Comparison of ENCODE assay signal across 8 cellular contexts in genomic region chr1:234605493-234605982, GRCh38. TPM values are rescaled to one million over a fixed set of nuclear protein-coding genes. Genes with fewer than 3 reads are reported as not detected.
DNase-seq lines count a peak whose midpoint lies in the region; ATAC-seq, FAIRE-seq and TF ChIP-seq lines count a peak whose summit lies in the region.

No MANE protein-coding gene starts in this region.

- peaks cover 44% of the 10 kb centered on the region for H3K36me3 Mint-ChIP-seq in progenitor cell of endocrine pancreas (ENCODE audit: insufficient read depth)

- peak overlapping the region; percentile 98 for H3K27ac ChIP-seq in RWPE2 (ENCODE audit: poor library complexity, severe bottlenecking)

- DNase-seq in GM06990 (ENCODE audit: extremely low read depth, insufficient read length): no peak
- DNase-seq in RWPE2 (ENCODE audit: low spot score): no peak
- DNase-seq in epithelial cell of proximal tubule (ENCODE audit: low read depth): no peak
- no peak for DNase-seq in progenitor cell of endocrine pancreas (ENCODE audit: low spot score, unreplicated experiment)
- DNase-seq in HuH-7.5 (ENCODE audit: low spot score): no peak
- no peak for DNase-seq in RKO (ENCODE audit: low spot score)
- no peak for DNase-seq in urothelium cell line (ENCODE audit: low spot score)

- TF ChIP-seq CTCF in GM06990 (IDR thresholded peaks at IDR 0.05; ENCODE audit: insufficient read depth, low read length, poor library complexity, severe bottlenecking) (no peak), RWPE2 (IDR thresholded peaks at IDR 0.05; ENCODE audit: poor library complexity, severe bottlenecking) (no peak), epithelial cell of proximal tubule (conservative IDR thresholded peaks at IDR 0.05; ENCODE audit: low read depth, low read length) (no peak), progenitor cell of endocrine pancreas (IDR thresholded peaks at IDR 0.05; ENCODE audit: unreplicated experiment) (no peak)

- H3K4me3 Mint-ChIP-seq in progenitor cell of endocrine pancreas (ENCODE audit: low read depth): peak overlapping the region; percentile 94

- peaks cover 34% of the 10 kb centered on the region for H3K4me1 ChIP-seq in RWPE2 (ENCODE audit: insufficient read depth, poor library complexity, severe bottlenecking)

- ATAC-seq in RWPE2 (ENCODE audit: low read depth): no peak
- no peak for ATAC-seq in HG03565 (IDR thresholded peaks at IDR 0.05; ENCODE audit: unreplicated experiment)

- H3K27ac Mint-ChIP-seq in progenitor cell of endocrine pancreas: peak overlapping the region; percentile 94

- no peaks in the 10 kb centered on the region for H3K9me3 ChIP-seq in RWPE2 (ENCODE audit: severe bottlenecking)

- H3K36me3 ChIP-seq in GM06990 (ENCODE audit: control insufficient read depth, insufficient read depth, low read length) (peaks cover 11% of the 10 kb centered on the region), RWPE2 (ENCODE audit: low read depth) (peaks cover 69% of the 10 kb centered on the region)

- peaks cover 48% of the 10 kb centered on the region for H3K4me1 Mint-ChIP-seq in progenitor cell of endocrine pancreas (ENCODE audit: low read depth)

- no peaks in the 10 kb centered on the region for H3K9me3 Mint-ChIP-seq in progenitor cell of endocrine pancreas (ENCODE audit: low read depth)

- no peaks in the 10 kb centered on the region for H3K27me3 ChIP-seq in GM06990 (replicated peaks; ENCODE audit: control insufficient read depth, insufficient read depth, low read length)
- H3K27me3 ChIP-seq in RWPE2 (ENCODE audit: insufficient read depth, poor library complexity, severe bottlenecking): no peaks in the 10 kb centered on the region

- H3K4me3 ChIP-seq in GM06990 (replicated peaks; ENCODE audit: low read depth, low read length) (peak overlapping the region; percentile 72), RWPE2 (ENCODE audit: severe bottlenecking) (peak overlapping the region; percentile 63), epithelial cell of proximal tubule (ENCODE audit: low read depth, low read length) (peak overlapping the region; percentile 80)

- no peak for FAIRE-seq in urothelium cell line (lab: Jason Lieb, UNC)

- no peaks in the 10 kb centered on the region for H3K27me3 Mint-ChIP-seq in progenitor cell of endocrine pancreas

RNA-seq across cellular contexts. Expression of gene IRF2BP2, which starts 4.4 kb away (rescaled TPM):
- total RNA-seq in epithelial cell of proximal tubule (45.6 and 70.5 TPM in 2 replicates), progenitor cell of endocrine pancreas (193 and 214 TPM in 2 replicates)
